Comparison of ENCODE assay signal across 8 cellular contexts in genomic region chr9:127396808-127397721, GRCh38. TPM values are rescaled to one million over a fixed set of nuclear protein-coding genes. Genes with fewer than 3 reads are reported as not detected.
DNase-seq lines count a peak whose midpoint lies in the region; ATAC-seq and TF ChIP-seq lines count a peak whose summit lies in the region.

A gene with protein sequence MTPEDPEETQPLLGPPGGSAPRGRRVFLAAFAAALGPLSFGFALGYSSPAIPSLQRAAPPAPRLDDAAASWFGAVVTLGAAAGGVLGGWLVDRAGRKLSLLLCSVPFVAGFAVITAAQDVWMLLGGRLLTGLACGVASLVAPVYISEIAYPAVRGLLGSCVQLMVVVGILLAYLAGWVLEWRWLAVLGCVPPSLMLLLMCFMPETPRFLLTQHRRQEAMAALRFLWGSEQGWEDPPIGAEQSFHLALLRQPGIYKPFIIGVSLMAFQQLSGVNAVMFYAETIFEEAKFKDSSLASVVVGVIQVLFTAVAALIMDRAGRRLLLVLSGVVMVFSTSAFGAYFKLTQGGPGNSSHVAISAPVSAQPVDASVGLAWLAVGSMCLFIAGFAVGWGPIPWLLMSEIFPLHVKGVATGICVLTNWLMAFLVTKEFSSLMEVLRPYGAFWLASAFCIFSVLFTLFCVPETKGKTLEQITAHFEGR (plus strand): TSS chr9:127397169. CDS start chr9:127397231, 62 bp downstream.

- ATAC-seq in GM21423 (IDR thresholded peaks at IDR 0.05; ENCODE audit: unreplicated experiment) = peak; percentile 93
- peak; percentile 93 for ATAC-seq in activated T-cell treated with anti-CD3 and anti-CD28 coated beads, Interleukin-2, amount 50 U/mL, for 4 hours

- no peak for TF ChIP-seq POLR2A in erythroblast (IDR thresholded peaks at IDR 0.05; ENCODE audit: low read length)

- H3K4me3 Mint-ChIP-seq in Calu3 (ENCODE audit: low read depth, unreplicated experiment) = peak within 1 kb of the TSS; percentile 74
- peak within 1 kb of the TSS; percentile 64 for H3K4me3 Mint-ChIP-seq in activated T-cell treated with anti-CD3 and anti-CD28 coated beads, Interleukin-2, amount 50 U/mL, for 4 hours

- peak within 1 kb of the TSS; percentile 87 for H3K4me3 ChIP-seq in HUES48 (ENCODE audit: low read depth, low read length)
- peak within 1 kb of the TSS; percentile 79 for H3K4me3 ChIP-seq in OCI-LY7 (ENCODE audit: low read depth, low read length, poor library complexity, severe bottlenecking)

- POLR2A ChIA-PET in OCI-LY7 (lab: Charles Lee) = interaction anchor here (0.5 to 1.5 kb wide), 10 partner anchors 11 to 527 kb away, joined by 3 to 9 read pairs (median 3); partner anchors contain the start of genes LRSAM1 and RPL12

- no peaks in the 10 kb centered on the region for H3K9me2 ChIP-seq in OCI-LY7 (ENCODE audit: insufficient read depth, low read length)

- TF ChIP-seq CTCF in Calu3 (IDR thresholded peaks at IDR 0.05; ENCODE audit: unreplicated experiment) = no peak
- TF ChIP-seq CTCF in OCI-LY7 (conservative IDR thresholded peaks at IDR 0.05; ENCODE audit: low read length) = no peak

- H3K27ac ChIP-seq in HUES48 (ENCODE audit: low read depth, low read length) (peak within 1 kb of the TSS; percentile 89), OCI-LY7 (ENCODE audit: low read depth, low read length, poor library complexity, severe bottlenecking) (no peak within 1 kb of the TSS)

- CTCF ChIA-PET in Calu3 (lab: Charles Lee) (interaction anchor here (0.6 to 1.3 kb wide), 5 partner anchors 9 to 1804 kb away, joined by 3 to 7 read pairs (median 6); no protein-coding TSS in a partner anchor), OCI-LY7 (lab: Charles Lee; ENCODE audit: unreplicated experiment) (interaction anchor here (0.7 to 1.0 kb wide), 4 partner anchors 18 to 196 kb away, joined by 3 to 4 read pairs (median 3); no protein-coding TSS in a partner anchor)

- H3K4me1 Mint-ChIP-seq in Calu3 (ENCODE audit: low read depth, unreplicated experiment) = peaks cover 9% of the 10 kb centered on the region
- H3K4me1 Mint-ChIP-seq in activated T-cell treated with anti-CD3 and anti-CD28 coated beads, Interleukin-2, amount 50 U/mL, for 4 hours (ENCODE audit: low read depth) = peaks cover 17% of the 10 kb centered on the region

- peak; percentile 96 for DNase-seq in Calu3
- DNase-seq in OCI-LY7 (ENCODE audit: low spot score) = peak; percentile 100
- DNase-seq in activated T-cell treated with anti-CD3 and anti-CD28 coated beads, Interleukin-2, amount 50 U/mL, for 4 hours = peak; percentile 80
- DNase-seq in erythroblast (lab: John Stamatoyannopoulos, UW) = peak; percentile 98 to 99
- DNase-seq in mucosa of gallbladder (ENCODE audit: low spot score) = peak; percentile 99
- peak; percentile 87 for DNase-seq in stimulated activated CD8-positive, alpha-beta memory T cell treated with anti-CD3 and anti-CD28 coated beads, Interleukin-4, amount 100 ng/mL, for 24 hours (ENCODE audit: low read depth)

- H4K20me1 ChIP-seq in OCI-LY7 (ENCODE audit: insufficient read depth, low read length) = no peaks in the 10 kb centered on the region

- H3K9ac ChIP-seq in HUES48 (ENCODE audit: low read depth, low read length) = peak within 1 kb of the TSS; percentile 75; the same call in 1 of the 2 replicates

- H3K27me3 ChIP-seq in HUES48 (ENCODE audit: control insufficient read depth, insufficient read depth, low read length) = peaks cover 11% of the 10 kb centered on the region; the same call in 1 of the 2 replicates

- intact Hi-C loops in Calu3 (cut with micrococcal nuclease; ENCODE audit: unreplicated experiment) (no loop called here), OCI-LY7 (cut with micrococcal nuclease; ENCODE audit: unreplicated experiment) (loop anchor here (1.0 to 10.0 kb wide), 4 partner anchors 27 to 455 kb away; partner anchors contain the start of gene ZNF79)

- H3K27ac Mint-ChIP-seq in Calu3 (ENCODE audit: unreplicated experiment) = peak within 1 kb of the TSS; percentile 36

- peaks cover 7% of the 10 kb centered on the region for H3K36me3 Mint-ChIP-seq in Calu3 (ENCODE audit: insufficient read depth, unreplicated experiment)
- H3K36me3 Mint-ChIP-seq in activated T-cell treated with anti-CD3 and anti-CD28 coated beads, Interleukin-2, amount 50 U/mL, for 4 hours (ENCODE audit: insufficient read depth) = peaks cover 1% of the 10 kb centered on the region

- H3K36me3 ChIP-seq in HUES48 (ENCODE audit: control insufficient read depth, insufficient read depth, low read length) (peaks cover 16% of the 10 kb centered on the region; the same call in 1 of the 2 replicates), OCI-LY7 (ENCODE audit: insufficient read depth, low read length) (no peaks in the 10 kb centered on the region)

- peak within 1 kb of the TSS; percentile 76 for H2AFZ ChIP-seq in OCI-LY7 (ENCODE audit: low read length)

- H3K9me3 ChIP-seq in HUES48 (ENCODE audit: control insufficient read depth, insufficient read depth, low read length) (no peaks in the 10 kb centered on the region), OCI-LY7 (ENCODE audit: low read length) (no peaks in the 10 kb centered on the region)

- H3K4me1 ChIP-seq in HUES48 (ENCODE audit: control insufficient read depth, insufficient read depth, low read length) (peaks cover 11% of the 10 kb centered on the region; the same call in 1 of the 2 replicates), OCI-LY7 (ENCODE audit: insufficient read depth, low read length, poor library complexity, severe bottlenecking) (peaks cover 12% of the 10 kb centered on the region)

- peak within 1 kb of the TSS; percentile 85 for H3K4me2 ChIP-seq in OCI-LY7 (ENCODE audit: low read length)

- no peaks in the 10 kb centered on the region for H3K9me3 Mint-ChIP-seq in Calu3 (ENCODE audit: low read depth, unreplicated experiment)
- H3K9me3 Mint-ChIP-seq in activated T-cell treated with anti-CD3 and anti-CD28 coated beads, Interleukin-2, amount 50 U/mL, for 4 hours = no peaks in the 10 kb centered on the region

- H3K79me2 ChIP-seq in OCI-LY7 (ENCODE audit: insufficient read depth, low read depth, low read length) = no peaks in the 10 kb centered on the region

- peaks cover 13% of the 10 kb centered on the region for H3K27me3 Mint-ChIP-seq in Calu3 (ENCODE audit: unreplicated experiment)
- H3K27me3 Mint-ChIP-seq in activated T-cell treated with anti-CD3 and anti-CD28 coated beads, Interleukin-2, amount 50 U/mL, for 4 hours (ENCODE audit: low read depth) = peaks cover 67% of the 10 kb centered on the region

- BruUV-seq in Calu3 (replicated peaks; lab: Mats Ljungman, UMichigan) (no TSS peak), OCI-LY7 (replicated peaks; lab: Mats Ljungman, UMichigan) (no TSS peak)

RNA-seq across cellular contexts. Expression of the gene that starts here (rescaled TPM):
- total RNA-seq in Calu3 (2022) = 10.8 and 13.1 TPM in 2 replicates
- total RNA-seq in OCI-LY7 (2014; rRNA removed; shearing (Covaris generic)) = 5.6 and 11.9 TPM in 2 replicates
- total RNA-seq in OCI-LY7 (2022) = 18.0 and 19.6 TPM in 2 replicates
- 1 to 10 TPM; 1.9 to 3.2 (median 3.0) TPM for total RNA-seq in activated T-cell treated with anti-CD3 and anti-CD28 coated beads, Interleukin-2, amount 50 U/mL, for 4 hours
- 25.0 TPM for total RNA-seq in mucosa of gallbladder
